ENCODE assay signal across 36 cellular contexts in the genomic region with DNA sequence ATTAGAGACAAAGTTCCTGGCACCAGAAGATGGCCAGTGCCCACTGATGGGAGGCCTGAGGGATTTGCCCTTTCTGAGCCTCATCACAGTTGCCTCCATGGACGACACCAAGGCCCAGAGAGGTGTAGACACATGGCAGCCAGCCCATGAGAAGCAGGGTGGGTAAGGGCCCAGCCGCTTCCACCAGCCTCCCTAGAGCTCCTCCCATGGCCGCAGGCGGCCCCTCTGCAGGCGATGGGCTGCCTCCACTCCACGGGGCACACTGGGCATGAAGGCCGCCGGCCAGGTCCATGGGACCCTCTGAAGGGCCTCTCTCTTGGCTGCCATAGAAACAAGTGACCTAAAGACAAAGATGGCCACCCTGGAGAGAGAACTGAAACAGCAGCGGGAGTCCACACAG.
"Had no signal": no experiment of that assay in that cellular context is flagged by ENCODE, and none has a peak within 500 bp of the region (broad histone marks: within the 10 kb centered on the region; RNA-seq: fewer than 3 reads in every experiment).

No MANE protein-coding gene starts in this region.

- ATAC-seq: activated CD4-positive, alpha-beta T cell treated with anti-CD3 and anti-CD28 coated beads for 36 hours; activated CD8-positive, alpha-beta memory T cell treated with anti-CD3 and anti-CD28 coated beads, Interleukin-2, amount 10 ng/mL, durations not matched to agents 7 days and 5 days; activated CD8-positive, alpha-beta T cell treated with anti-CD3 and anti-CD28 coated beads, Interleukin-2, amount 10 ng/mL, durations not matched to agents 7 days and 5 days; activated naive CD8-positive, alpha-beta T cell treated with anti-CD3 and anti-CD28 coated beads, Interleukin-2, amount 50 U/mL, for 24 hours had no signal

- H3K27me3 Mint-ChIP-seq: activated B cell treated with CpG ODN at 0.5 μM for 24 hours; activated CD4-positive, alpha-beta memory T cell treated with anti-CD3 and anti-CD28 coated beads, Interleukin-2, amount 10 ng/mL, durations not matched to agents 7 days and 5 days; activated CD4-positive, alpha-beta T cell treated with anti-CD3 and anti-CD28 coated beads for 36 hours; activated CD4-positive, alpha-beta T cell treated with anti-CD3 and anti-CD28 coated beads, Interleukin-2, amount 10 ng/mL, durations not matched to agents 7 days and 5 days; activated CD8-positive, alpha-beta memory T cell treated with anti-CD3 and anti-CD28 coated beads, Interleukin-2, amount 10 ng/mL, durations not matched to agents 7 days and 5 days; activated naive CD4-positive, alpha-beta T cell treated with anti-CD3 and anti-CD28 coated beads, Interleukin-2, amount 10 ng/mL, durations not matched to agents 7 days and 5 days; activated naive CD4-positive, alpha-beta T cell treated with anti-CD3 and anti-CD28 coated beads, Interleukin-2, amount 50 U/mL, for 24 hours; activated naive CD8-positive, alpha-beta T cell; activated naive CD8-positive, alpha-beta T cell treated with anti-CD3 and anti-CD28 coated beads, Interleukin-2, amount 10 ng/mL, durations not matched to agents 7 days and 5 days; activated naive CD8-positive, alpha-beta T cell treated with anti-CD3 and anti-CD28 coated beads, Interleukin-2, amount 50 U/mL, for 24 hours; activated T-cell treated with anti-CD3 and anti-CD28 coated beads, Interleukin-2, amount 50 U/mL, for 24 hours; brain; central memory CD8-positive, alpha-beta T cell had no signal

- H3K9me3 ChIP-seq: ascending aorta had no signal

- H3K4me3 ChIP-seq: ascending aorta, cardiac muscle cell had no signal

- H3K36me3 ChIP-seq: ascending aorta, cardiac muscle cell had no signal

- H3K9me3 Mint-ChIP-seq: activated B cell treated with CpG ODN at 0.5 μM for 24 hours; activated CD4-positive, alpha-beta memory T cell treated with anti-CD3 and anti-CD28 coated beads, Interleukin-2, amount 10 ng/mL, durations not matched to agents 7 days and 5 days; activated CD4-positive, alpha-beta T cell treated with anti-CD3 and anti-CD28 coated beads, Interleukin-2, amount 10 ng/mL, durations not matched to agents 7 days and 5 days; activated naive CD4-positive, alpha-beta T cell treated with anti-CD3 and anti-CD28 coated beads, Interleukin-2, amount 10 ng/mL, durations not matched to agents 7 days and 5 days; activated naive CD4-positive, alpha-beta T cell treated with anti-CD3 and anti-CD28 coated beads, Interleukin-2, amount 50 U/mL, for 24 hours; activated naive CD8-positive, alpha-beta T cell treated with anti-CD3 and anti-CD28 coated beads, Interleukin-2, amount 10 ng/mL, durations not matched to agents 7 days and 5 days; activated naive CD8-positive, alpha-beta T cell treated with anti-CD3 and anti-CD28 coated beads, Interleukin-2, amount 50 U/mL, for 24 hours; activated T-cell treated with anti-CD3 and anti-CD28 coated beads, Interleukin-2, amount 50 U/mL, for 24 hours; activated T-helper 2 cell treated with anti-CD3 and anti-CD28 coated beads, Interferon-gamma antibody, Interleukin-2, Interleukin-4, amounts not matched to agents 10 μg/mL and 5 μg/mL and 100 μg/mL, durations not matched to agents 14 hours and 24 hours and 36 hours; brain; central memory CD8-positive, alpha-beta T cell; T-helper 1 cell treated with Interleukin-12 subunit alpha and Interleukin-12 subunit beta and Interleukin-4 antibody, amounts not matched to agents 30 μg/mL and 1 μg/mL, for 36 hours; T-helper 2 cell treated with Interferon-gamma antibody and Interleukin-4, amounts not matched to agents 5 μg/mL and 100 μg/mL, for 36 hours had no signal

- H3K27me3 ChIP-seq: ascending aorta, cardiac muscle cell had no signal

- H3K36me3 Mint-ChIP-seq: activated CD8-positive, alpha-beta memory T cell treated with anti-CD3 and anti-CD28 coated beads, Interleukin-2, amount 10 ng/mL, durations not matched to agents 7 days and 5 days; activated naive CD4-positive, alpha-beta T cell treated with anti-CD3 and anti-CD28 coated beads, Interleukin-2, amount 50 U/mL, for 24 hours; activated naive CD8-positive, alpha-beta T cell treated with anti-CD3 and anti-CD28 coated beads, Interleukin-2, amount 10 ng/mL, durations not matched to agents 7 days and 5 days had no signal

- H3K4me1 Mint-ChIP-seq: activated B cell treated with CpG ODN at 0.5 μM for 24 hours; activated CD4-positive, alpha-beta memory T cell treated with anti-CD3 and anti-CD28 coated beads, Interleukin-2, amount 10 ng/mL, durations not matched to agents 7 days and 5 days; activated CD4-positive, alpha-beta T cell treated with anti-CD3 and anti-CD28 coated beads for 36 hours; activated CD4-positive, alpha-beta T cell treated with anti-CD3 and anti-CD28 coated beads, Interleukin-2, amount 10 ng/mL, durations not matched to agents 7 days and 5 days; activated CD8-positive, alpha-beta memory T cell treated with anti-CD3 and anti-CD28 coated beads, Interleukin-2, amount 10 ng/mL, durations not matched to agents 7 days and 5 days; activated naive CD4-positive, alpha-beta T cell treated with anti-CD3 and anti-CD28 coated beads, Interleukin-2, amount 10 ng/mL, durations not matched to agents 7 days and 5 days; activated naive CD4-positive, alpha-beta T cell treated with anti-CD3 and anti-CD28 coated beads, Interleukin-2, amount 50 U/mL, for 24 hours; activated naive CD8-positive, alpha-beta T cell treated with anti-CD3 and anti-CD28 coated beads, Interleukin-2, amount 50 U/mL, for 24 hours; brain; central memory CD8-positive, alpha-beta T cell had no signal

- H3K4me1 ChIP-seq: ascending aorta had no signal

- DNase-seq: activated B cell treated with CpG ODN at 0.5 μM for 24 hours; activated CD4-positive, alpha-beta memory T cell treated with anti-CD3 and anti-CD28 coated beads, Interleukin-2, amount 10 ng/mL, durations not matched to agents 7 days and 5 days; activated CD4-positive, alpha-beta T cell treated with anti-CD3 and anti-CD28 coated beads for 1 hour; activated CD4-positive, alpha-beta T cell treated with anti-CD3 and anti-CD28 coated beads for 36 hours; activated CD4-positive, alpha-beta T cell treated with anti-CD3 and anti-CD28 coated beads for 48 hours; activated CD4-positive, alpha-beta T cell treated with anti-CD3 and anti-CD28 coated beads, Interleukin-2, amount 10 ng/mL, durations not matched to agents 7 days and 5 days; activated CD4-positive, alpha-beta T cell treated with anti-CD3 and anti-CD28 coated beads, Interleukin-2, amount 50 U/mL, for 48 hours; activated CD8-positive, alpha-beta memory T cell treated with anti-CD3 and anti-CD28 coated beads for 24 hours; activated CD8-positive, alpha-beta memory T cell treated with anti-CD3 and anti-CD28 coated beads, Interleukin-2, amount 10 ng/mL, durations not matched to agents 7 days and 5 days; activated CD8-positive, alpha-beta memory T cell treated with anti-CD3 and anti-CD28 coated beads, Interleukin-2, amount 50 U/mL, for 48 hours; activated CD8-positive, alpha-beta T cell treated with anti-CD3 and anti-CD28 coated beads, Interleukin-2, amount 10 ng/mL, durations not matched to agents 7 days and 5 days; activated effector memory CD4-positive, alpha-beta T cell treated with Interleukin-2 at 50 U/mL for 16 hours; activated gamma-delta T cell; activated naive CD4-positive, alpha-beta T cell treated with anti-CD3 and anti-CD28 coated beads, Interleukin-2, amount 10 ng/mL, durations not matched to agents 7 days and 5 days; activated naive CD4-positive, alpha-beta T cell treated with Interleukin-2 at 50 U/mL for 16 hours; activated naive CD8-positive, alpha-beta T cell treated with anti-CD3 and anti-CD28 coated beads, Interleukin-2, amount 10 ng/mL, durations not matched to agents 7 days and 5 days; activated naive CD8-positive, alpha-beta T cell treated with anti-CD3 and anti-CD28 coated beads, Interleukin-2, amount 50 U/mL, for 24 hours; activated T-cell treated with anti-CD3 and anti-CD28 coated beads, Interleukin-2, amount 50 U/mL, for 24 hours; activated T-cell treated with anti-CD3 and anti-CD28 coated beads, Interleukin-2, amount 50 U/mL, for 48 hours; amygdala; anterior cingulate cortex; caudate nucleus; cerebellar nuclear complex; T-helper 1 cell; T-helper 2 cell; T-helper 9 cell had no signal

- H3K27ac ChIP-seq: ascending aorta, cardiac muscle cell, VCaP had no signal

- H3K27ac Mint-ChIP-seq: activated B cell treated with CpG ODN at 0.5 μM for 24 hours; activated CD4-positive, alpha-beta memory T cell treated with anti-CD3 and anti-CD28 coated beads, Interleukin-2, amount 10 ng/mL, durations not matched to agents 7 days and 5 days; activated CD4-positive, alpha-beta T cell treated with anti-CD3 and anti-CD28 coated beads for 36 hours; activated CD8-positive, alpha-beta memory T cell treated with anti-CD3 and anti-CD28 coated beads, Interleukin-2, amount 10 ng/mL, durations not matched to agents 7 days and 5 days; activated CD8-positive, alpha-beta T cell treated with anti-CD3 and anti-CD28 coated beads, Interleukin-2, amount 10 ng/mL, durations not matched to agents 7 days and 5 days; activated naive CD4-positive, alpha-beta T cell treated with anti-CD3 and anti-CD28 coated beads, Interleukin-2, amount 10 ng/mL, durations not matched to agents 7 days and 5 days; activated naive CD4-positive, alpha-beta T cell treated with anti-CD3 and anti-CD28 coated beads, Interleukin-2, amount 50 U/mL, for 24 hours; activated naive CD8-positive, alpha-beta T cell; activated naive CD8-positive, alpha-beta T cell treated with anti-CD3 and anti-CD28 coated beads, Interleukin-2, amount 10 ng/mL, durations not matched to agents 7 days and 5 days; activated naive CD8-positive, alpha-beta T cell treated with anti-CD3 and anti-CD28 coated beads, Interleukin-2, amount 50 U/mL, for 24 hours; activated T-cell treated with anti-CD3 and anti-CD28 coated beads, Interleukin-2, amount 50 U/mL, for 24 hours; activated T-helper 2 cell treated with anti-CD3 and anti-CD28 coated beads, Interferon-gamma antibody, Interleukin-2, Interleukin-4, amounts not matched to agents 10 μg/mL and 5 μg/mL and 100 μg/mL, durations not matched to agents 14 hours and 24 hours and 36 hours; T-helper 1 cell treated with Interleukin-12 subunit alpha and Interleukin-12 subunit beta and Interleukin-4 antibody, amounts not matched to agents 30 μg/mL and 1 μg/mL, for 36 hours; T-helper 2 cell treated with Interferon-gamma antibody and Interleukin-4, amounts not matched to agents 5 μg/mL and 100 μg/mL, for 36 hours had no signal

- H3K4me3 Mint-ChIP-seq: activated B cell treated with CpG ODN at 0.5 μM for 24 hours; activated CD4-positive, alpha-beta memory T cell treated with anti-CD3 and anti-CD28 coated beads, Interleukin-2, amount 10 ng/mL, durations not matched to agents 7 days and 5 days; activated CD4-positive, alpha-beta T cell treated with anti-CD3 and anti-CD28 coated beads for 36 hours; activated CD4-positive, alpha-beta T cell treated with anti-CD3 and anti-CD28 coated beads, Interleukin-2, amount 10 ng/mL, durations not matched to agents 7 days and 5 days; activated CD8-positive, alpha-beta memory T cell treated with anti-CD3 and anti-CD28 coated beads, Interleukin-2, amount 10 ng/mL, durations not matched to agents 7 days and 5 days; activated CD8-positive, alpha-beta T cell treated with anti-CD3 and anti-CD28 coated beads, Interleukin-2, amount 10 ng/mL, durations not matched to agents 7 days and 5 days; activated naive CD4-positive, alpha-beta T cell treated with anti-CD3 and anti-CD28 coated beads, Interleukin-2, amount 10 ng/mL, durations not matched to agents 7 days and 5 days; activated naive CD4-positive, alpha-beta T cell treated with anti-CD3 and anti-CD28 coated beads, Interleukin-2, amount 50 U/mL, for 24 hours; activated naive CD8-positive, alpha-beta T cell; activated naive CD8-positive, alpha-beta T cell treated with anti-CD3 and anti-CD28 coated beads, Interleukin-2, amount 10 ng/mL, durations not matched to agents 7 days and 5 days; activated naive CD8-positive, alpha-beta T cell treated with anti-CD3 and anti-CD28 coated beads, Interleukin-2, amount 50 U/mL, for 24 hours; activated T-cell treated with anti-CD3 and anti-CD28 coated beads, Interleukin-2, amount 50 U/mL, for 24 hours; brain; central memory CD8-positive, alpha-beta T cell; T-helper 1 cell treated with Interleukin-12 subunit alpha and Interleukin-12 subunit beta and Interleukin-4 antibody, amounts not matched to agents 30 μg/mL and 1 μg/mL, for 36 hours; T-helper 2 cell treated with Interferon-gamma antibody and Interleukin-4, amounts not matched to agents 5 μg/mL and 100 μg/mL, for 36 hours had no signal
